Comparison of ENCODE assay signal across 23 cellular contexts in genomic region chr13:97237388-97237787, GRCh38.
"Had no signal": no experiment of that assay in that cellular context is flagged by ENCODE, and none has a peak within 500 bp of the region (broad histone marks: within the 10 kb centered on the region; RNA-seq: fewer than 3 reads in every experiment).

No MANE protein-coding gene starts in this region.

- H3K9me3 ChIP-seq: suprapubic skin, vagina had no signal

- H3K9me3 Mint-ChIP-seq: activated CD4-positive, alpha-beta memory T cell treated with anti-CD3 and anti-CD28 coated beads for 36 hours; activated naive CD4-positive, alpha-beta T cell treated with anti-CD3 and anti-CD28 coated beads for 36 hours; naive thymus-derived CD8-positive, alpha-beta T cell had no signal

- ATAC-seq: esophagus mucosa; left lobe of liver; naive thymus-derived CD8-positive, alpha-beta T cell had no signal

- H3K4me2 ChIP-seq: neural progenitor cell had no signal

- H3K4me3 Mint-ChIP-seq: activated CD4-positive, alpha-beta memory T cell treated with anti-CD3 and anti-CD28 coated beads for 36 hours; activated naive CD4-positive, alpha-beta T cell treated with anti-CD3 and anti-CD28 coated beads for 36 hours; brain; neural progenitor cell; type B pancreatic cell had no signal

- H3K36me3 ChIP-seq: neural progenitor cell, suprapubic skin, vagina had no signal

- H3K4me3 ChIP-seq: lung, neural progenitor cell, suprapubic skin, vagina had no signal

- FAIRE-seq: endothelial cell of umbilical vein, kidney had no signal

- H3K27me3 Mint-ChIP-seq: activated CD4-positive, alpha-beta memory T cell treated with anti-CD3 and anti-CD28 coated beads for 36 hours; brain; naive thymus-derived CD8-positive, alpha-beta T cell; type B pancreatic cell had no signal

- H3K27me3 ChIP-seq: suprapubic skin, vagina had no signal

- DNase-seq: activated CD4-positive, alpha-beta memory T cell treated with anti-CD3 and anti-CD28 coated beads for 36 hours; activated CD4-positive, alpha-beta T cell treated with anti-CD3 and anti-CD28 coated beads for 48 hours; activated effector memory CD4-positive, alpha-beta T cell treated with Interleukin-2 at 50 U/mL for 16 hours; activated naive CD4-positive, alpha-beta T cell treated with anti-CD3 and anti-CD28 coated beads for 36 hours; activated T-cell treated with anti-CD3 and anti-CD28 coated beads, Interleukin-2, amount 50 U/mL, for 48 hours; anterior cingulate cortex; caudate nucleus; dermis blood vessel endothelial cell; effector memory CD4-positive, alpha-beta T cell; kidney; naive thymus-derived CD8-positive, alpha-beta T cell; retina; stimulated activated CD4-positive, alpha-beta T cell treated with anti-CD3 and anti-CD28 coated beads, Interleukin-4, amount 100 ng/mL, for 24 hours; stimulated activated naive CD4-positive, alpha-beta T cell treated with Interleukin-2 at 50 U/mL for 16 hours had no signal

- H3K27ac ChIP-seq: neural progenitor cell, suprapubic skin had no signal

- H3K27ac Mint-ChIP-seq: activated CD4-positive, alpha-beta memory T cell treated with anti-CD3 and anti-CD28 coated beads for 36 hours; activated naive CD4-positive, alpha-beta T cell treated with anti-CD3 and anti-CD28 coated beads for 36 hours; brain; neural progenitor cell had no signal
